Comparison of ENCODE assay signal across 26 cellular contexts in the genomic region with DNA sequence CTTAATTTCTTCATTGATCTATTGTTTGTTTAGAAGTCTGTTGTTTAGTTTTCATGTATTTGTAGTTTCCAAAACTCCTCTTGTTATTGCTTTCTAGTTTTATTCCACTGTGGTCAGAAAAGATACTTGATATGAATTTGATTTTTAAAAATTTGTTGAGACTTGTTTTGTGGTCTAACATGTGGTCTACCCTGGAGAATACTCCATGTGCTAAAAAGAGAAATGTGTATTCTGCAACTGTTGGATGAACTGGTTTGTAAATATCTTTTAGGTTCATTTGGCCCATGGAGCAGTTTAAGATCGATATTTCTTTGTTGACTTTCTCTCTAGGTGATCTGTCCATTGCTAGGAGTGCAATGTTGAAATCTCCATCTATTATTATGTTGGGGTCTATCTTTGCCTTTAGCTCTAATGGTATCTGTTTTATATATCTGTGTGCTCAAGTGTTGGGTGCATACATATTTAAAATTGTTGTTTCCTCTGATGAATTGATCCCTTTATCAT.
DNase-seq lines count a peak whose midpoint lies in the region; ATAC-seq, FAIRE-seq and TF ChIP-seq lines count a peak whose summit lies in the region.
"Had no signal": no experiment of that assay in that cellular context is flagged by ENCODE, and none has a peak within 500 bp of the region (broad histone marks: within the 10 kb centered on the region; RNA-seq: fewer than 3 reads in every experiment).

No MANE protein-coding gene starts in this region.

- H3K79me2 ChIP-seq in mammary epithelial cell (ENCODE audit: insufficient read depth, low read length), result no peaks in the 10 kb centered on the region
- no peaks in the 10 kb centered on the region for H3K79me2 ChIP-seq in HepG2 (ENCODE audit: insufficient read depth, low read length)

- H3K4me3 ChIP-seq in mammary epithelial cell (replicated peaks in 1 of 3; ENCODE audit: insufficient read depth in 1 of 3, low read depth in 2 of 3, low read length in 3 of 3) (no peak overlapping the region), HepG2 (replicated peaks in 1 of 3; ENCODE audit: insufficient read depth in 1 of 3, low read depth in 2 of 3, low read length in 3 of 3) (no peak overlapping the region), spleen (no peak overlapping the region)
- H3K4me3 ChIP-seq: GM23338, SJCRH30 had no signal

- 0 out of 3 replicates have a peak, but pooled peaks have one; percentile 34 for ATAC-seq in HepG2
- no peak for ATAC-seq in activated CD8-positive, alpha-beta memory T cell treated with anti-CD3 and anti-CD28 coated beads, Interleukin-2, amount 10 ng/mL, durations not matched to agents 7 days and 5 days
- ATAC-seq: GM23338, PC-3, SK-N-SH treated with all-trans-retinoic acid at 6 μM for 48 hours had no signal

- no peak overlapping the region for H3K27ac ChIP-seq in mammary epithelial cell (ENCODE audit: insufficient read depth, low read depth, low read length)
- no peak overlapping the region for H3K27ac ChIP-seq in HepG2 (ENCODE audit: extremely low read length, insufficient read depth, low read length)
- H3K27ac ChIP-seq in spleen, result no peak overlapping the region
- H3K27ac ChIP-seq: KMS-11, SJCRH30 had no signal

- TF ChIP-seq POLR2A in HepG2 (IDR thresholded peaks at IDR 0.05; ENCODE audit: insufficient read depth in 1 of 2, low read depth in 2 of 2, low read length in 2 of 2), result no peak
- no peak for TF ChIP-seq POLR2A in spleen (IDR thresholded peaks at IDR 0.05)

- H3K4me1 Mint-ChIP-seq in MCF 10A (ENCODE audit: insufficient read depth, unreplicated experiment), result no peaks in the 10 kb centered on the region
- H3K4me1 Mint-ChIP-seq in progenitor cell of endocrine pancreas (ENCODE audit: low read depth), result peaks cover 2% of the 10 kb centered on the region
- no peaks in the 10 kb centered on the region for H3K4me1 Mint-ChIP-seq in activated CD8-positive, alpha-beta memory T cell treated with anti-CD3 and anti-CD28 coated beads, Interleukin-2, amount 10 ng/mL, durations not matched to agents 7 days and 5 days
- H3K4me1 Mint-ChIP-seq: GM23338, H9, IgD-negative memory B cell had no signal

- no peak for TF ChIP-seq EP300 in HepG2 (IDR thresholded peaks at IDR 0.05; ENCODE audit: low read depth in 2 of 2, low read length in 2 of 2)
- TF ChIP-seq EP300 in HepG2 (CRISPR knock-in tag; IDR thresholded peaks at IDR 0.05; ENCODE audit: borderline replicate concordance), result no peak

- CTCF ChIA-PET in mammary epithelial cell (lab: Charles Lee; ENCODE audit: low non-redundant PET) (no interaction called here), MCF 10A (lab: Yijun Ruan, JAX) (interaction anchor here (0.6 kb wide), 2 partner anchors 18 to 48 kb away, joined by 3 to 4 read pairs; no protein-coding TSS in a partner anchor), HepG2 (lab: Yijun Ruan, JAX; ENCODE audit: low intra/inter-chr PET ratio, low total read pairs) (no interaction called here)
- CTCF ChIA-PET in activated CD8-positive, alpha-beta memory T cell treated with anti-CD3 and anti-CD28 coated beads, Interleukin-2, amount 10 ng/mL, durations not matched to agents 7 days and 5 days (lab: Charles Lee), result no interaction called here

- no peaks in the 10 kb centered on the region for H3K36me3 ChIP-seq in mammary epithelial cell (ENCODE audit: insufficient read depth, low read length)
- H3K36me3 ChIP-seq in HepG2 (replicated peaks in 1 of 2; ENCODE audit: control insufficient read depth in 1 of 2, insufficient read depth in 2 of 2, low read length in 2 of 2), result no peaks in the 10 kb centered on the region
- H3K36me3 ChIP-seq in spleen, result no peaks in the 10 kb centered on the region
- H3K36me3 ChIP-seq: SJCRH30 had no signal

- H3K9me3 ChIP-seq in mammary epithelial cell (replicated peaks; ENCODE audit: insufficient read depth, low read length), result no peaks in the 10 kb centered on the region
- peaks cover 14% of the 10 kb centered on the region for H3K9me3 ChIP-seq in HepG2 (ENCODE audit: low read length)
- H3K9me3 ChIP-seq in spleen, result peaks cover 0 to 42% (median 26%) of the 10 kb centered on the region in 8 donors
- H3K9me3 ChIP-seq: SJCRH30 had no signal

- WGBS in mammary epithelial cell (ENCODE audit: low coverage, missing lambda C conversion rate), result 46% methylated on average over 1 of the region's 1 CpG
- 0% methylated on average over 1 of the region's 1 CpG for WGBS in HepG2 (ENCODE audit: low lambda C conversion rate)
- 79 to 88% (median 86%) methylated on average over 1 of the region's 1 CpG for WGBS in spleen, 5 donors

- H3K27me3 Mint-ChIP-seq in MCF 10A (ENCODE audit: insufficient read depth, unreplicated experiment) (no peaks in the 10 kb centered on the region), progenitor cell of endocrine pancreas (no peaks in the 10 kb centered on the region)
- no peaks in the 10 kb centered on the region for H3K27me3 Mint-ChIP-seq in activated CD8-positive, alpha-beta memory T cell treated with anti-CD3 and anti-CD28 coated beads, Interleukin-2, amount 10 ng/mL, durations not matched to agents 7 days and 5 days
- H3K27me3 Mint-ChIP-seq: CD4-positive, alpha-beta T cell had no signal

- intact Hi-C loops in mammary epithelial cell (cut with micrococcal nuclease), result no loop called here
- intact Hi-C loops in MCF 10A (cut with micrococcal nuclease), result no loop called here
- intact Hi-C loops in HepG2 (cut with micrococcal nuclease; ENCODE audit: unreplicated experiment), result no loop called here
- intact Hi-C loops in spleen (cut with DNase I; ENCODE audit: low total_unique reads), result no loop called here

- POLR2A ChIA-PET in MCF 10A (lab: Yijun Ruan, JAX) (no interaction called here), HepG2 (lab: Yijun Ruan, JAX) (no interaction called here)

- FAIRE-seq in HepG2 (lab: Jason Lieb, UNC), result no peak
- FAIRE-seq: G401.6, HTR-8/SVneo had no signal

- H2AFZ ChIP-seq in mammary epithelial cell (ENCODE audit: low read depth, low read length), result no peak overlapping the region
- no peak overlapping the region for H2AFZ ChIP-seq in HepG2 (ENCODE audit: low read length)
- H2AFZ ChIP-seq: GM23338 had no signal

- dilution Hi-C loops in mammary epithelial cell (cut with HindIII; ENCODE audit: low sequenced_read_pairs), result no loop called here

- no peak overlapping the region for H3K4me3 Mint-ChIP-seq in MCF 10A (ENCODE audit: unreplicated experiment)
- no peak overlapping the region for H3K4me3 Mint-ChIP-seq in progenitor cell of endocrine pancreas (ENCODE audit: low read depth)
- no peak overlapping the region for H3K4me3 Mint-ChIP-seq in activated CD8-positive, alpha-beta memory T cell treated with anti-CD3 and anti-CD28 coated beads, Interleukin-2, amount 10 ng/mL, durations not matched to agents 7 days and 5 days
- H3K4me3 Mint-ChIP-seq: CD4-positive, alpha-beta T cell; GM23338; H9; IgD-negative memory B cell had no signal

- H3K36me3 Mint-ChIP-seq in MCF 10A (ENCODE audit: insufficient read depth, unreplicated experiment), result no peaks in the 10 kb centered on the region
- H3K36me3 Mint-ChIP-seq in progenitor cell of endocrine pancreas (ENCODE audit: insufficient read depth), result peaks cover 4% of the 10 kb centered on the region
- no peaks in the 10 kb centered on the region for H3K36me3 Mint-ChIP-seq in activated CD8-positive, alpha-beta memory T cell treated with anti-CD3 and anti-CD28 coated beads, Interleukin-2, amount 10 ng/mL, durations not matched to agents 7 days and 5 days
- H3K36me3 Mint-ChIP-seq: IgD-negative memory B cell had no signal

- BruUV-seq in mammary epithelial cell (replicated peaks; lab: Mats Ljungman, UMichigan), result no TSS peak
- BruUV-seq in MCF 10A (replicated peaks; lab: Mats Ljungman, UMichigan), result no TSS peak
- no TSS peak for BruUV-seq in HepG2 (replicated peaks; lab: Mats Ljungman, UMichigan)

- H3K4me2 ChIP-seq in mammary epithelial cell (ENCODE audit: insufficient read depth, low read depth, low read length), result no peak overlapping the region
- H3K4me2 ChIP-seq in HepG2 (ENCODE audit: low read depth, low read length), result no peak overlapping the region
- H3K4me2 ChIP-seq: GM23338, KMS-11 had no signal

- H3K9ac ChIP-seq in mammary epithelial cell (ENCODE audit: insufficient read depth, low read length) (no peak overlapping the region), HepG2 (ENCODE audit: insufficient read depth, low read depth, low read length) (no peak overlapping the region)
- H3K9ac ChIP-seq: KMS-11 had no signal

- H4K20me1 ChIP-seq in mammary epithelial cell (ENCODE audit: insufficient read depth, low read length) (no peaks in the 10 kb centered on the region), HepG2 (ENCODE audit: insufficient read depth, low read length) (no peaks in the 10 kb centered on the region)

- no peaks in the 10 kb centered on the region for H3K27me3 ChIP-seq in mammary epithelial cell (ENCODE audit: insufficient read depth, low read length)
- H3K27me3 ChIP-seq in HepG2 (ENCODE audit: control insufficient read depth in 1 of 2, insufficient read depth in 2 of 2, low read length in 2 of 2), result no peaks in the 10 kb centered on the region
- no peaks in the 10 kb centered on the region for H3K27me3 ChIP-seq in spleen (replicated peaks in 1 of 7)
- H3K27me3 ChIP-seq: SJCRH30 had no signal

- H3K27ac Mint-ChIP-seq in MCF 10A (ENCODE audit: low read depth, unreplicated experiment) (no peak overlapping the region), progenitor cell of endocrine pancreas (no peak overlapping the region)
- no peak overlapping the region for H3K27ac Mint-ChIP-seq in activated CD8-positive, alpha-beta memory T cell treated with anti-CD3 and anti-CD28 coated beads, Interleukin-2, amount 10 ng/mL, durations not matched to agents 7 days and 5 days
- H3K27ac Mint-ChIP-seq: CD4-positive, alpha-beta T cell; GM23338; H9; IgD-negative memory B cell had no signal

- in situ Hi-C loops in mammary epithelial cell (cut with MboI; ENCODE audit: low sequenced_read_pairs in 2 of 2) (no loop called here), HepG2 (cut with HindIII; ENCODE audit: extremely low pct_ligation_motif_present, low pct_unique_long_range_greater_than_20kb) (no loop called here)

- TF ChIP-seq CTCF in mammary epithelial cell (conservative IDR thresholded peaks at IDR 0.05 in 1 of 2, IDR thresholded peaks at IDR 0.05 in 1 of 2; ENCODE audit: extremely low read depth in 1 of 2, insufficient read depth in 1 of 2, low read depth in 1 of 2, low read length in 2 of 2) (no peak), MCF 10A (IDR thresholded peaks at IDR 0.05; ENCODE audit: unreplicated experiment) (no peak), HepG2 (CRISPR knock-in tag; IDR thresholded peaks at IDR 0.05) (no peak), progenitor cell of endocrine pancreas (IDR thresholded peaks at IDR 0.05; ENCODE audit: unreplicated experiment) (no peak), spleen (IDR thresholded peaks at IDR 0.05 in 8 of 11, conservative IDR thresholded peaks at IDR 0.05 in 3 of 11) (no peak)

- peak; percentile 3 for DNase-seq in mammary epithelial cell
- DNase-seq in MCF 10A (ENCODE audit: unreplicated experiment), result no peak
- DNase-seq in NCI-H146 treated with DMSO at 0.1 percent for 48 hours (lab: John Stamatoyannopoulos, UW; ENCODE audit: unreplicated experiment), result peak; percentile 4
- no peak for DNase-seq in HepG2 (ENCODE audit: low spot score)
- no peak for DNase-seq in progenitor cell of endocrine pancreas (ENCODE audit: low spot score, unreplicated experiment)
- DNase-seq in activated CD8-positive, alpha-beta memory T cell treated with anti-CD3 and anti-CD28 coated beads, Interleukin-2, amount 10 ng/mL, durations not matched to agents 7 days and 5 days, result no peak
- DNase-seq in spleen, result no peak
- DNase-seq: CD4-positive, alpha-beta T cell; DMS53; H9; NCI-H1092 treated with DMSO at 0.1 percent for 48 hours; NCI-H1436; NCI-H2029; NCI-H2171 treated with DMSO at 0.1 percent for 48 hours; NCI-H446; NCI-H524 treated with DMSO at 0.1 percent for 48 hours; NCI-H774; NK-92 treated with Interleukin-12 subunit alpha and Interleukin-12 subunit beta, amount 100 ng/mL, for 24 hours; PC-3; SJCRH30 had no signal

- TF ChIP-seq RAD21 in HepG2 (CRISPR knock-in tag; IDR thresholded peaks at IDR 0.05), result no peak

- H3K4me1 ChIP-seq in mammary epithelial cell (ENCODE audit: insufficient read depth, low read length), result no peaks in the 10 kb centered on the region
- no peaks in the 10 kb centered on the region for H3K4me1 ChIP-seq in HepG2 (ENCODE audit: insufficient read depth, low read length)
- no peaks in the 10 kb centered on the region for H3K4me1 ChIP-seq in spleen
- H3K4me1 ChIP-seq: SJCRH30 had no signal

- H3K9me3 Mint-ChIP-seq in MCF 10A (ENCODE audit: unreplicated experiment), result peaks cover 15% of the 10 kb centered on the region
- peaks cover 31% of the 10 kb centered on the region for H3K9me3 Mint-ChIP-seq in progenitor cell of endocrine pancreas (ENCODE audit: low read depth)
- H3K9me3 Mint-ChIP-seq in activated CD8-positive, alpha-beta memory T cell treated with anti-CD3 and anti-CD28 coated beads, Interleukin-2, amount 10 ng/mL, durations not matched to agents 7 days and 5 days (ENCODE audit: low read depth), result no peaks in the 10 kb centered on the region

Comparison
In these comparisons a context has a peak if more than half of its experiments do, and no peak if none do; other contexts are left out.
1. DNase-seq: peak in mammary epithelial cell (single experiment) and NCI-H146 treated with DMSO at 0.1 percent for 48 hours (single experiment); none in MCF 10A (single experiment), HepG2 (single experiment), progenitor cell of endocrine pancreas (single experiment), activated CD8-positive, alpha-beta memory T cell treated with anti-CD3 and anti-CD28 coated beads, Interleukin-2, amount 10 ng/mL, durations not matched to agents 7 days and 5 days (single experiment) and spleen (single experiment).